Comparison of ENCODE assay signal across 17 cellular contexts in the genomic region with DNA sequence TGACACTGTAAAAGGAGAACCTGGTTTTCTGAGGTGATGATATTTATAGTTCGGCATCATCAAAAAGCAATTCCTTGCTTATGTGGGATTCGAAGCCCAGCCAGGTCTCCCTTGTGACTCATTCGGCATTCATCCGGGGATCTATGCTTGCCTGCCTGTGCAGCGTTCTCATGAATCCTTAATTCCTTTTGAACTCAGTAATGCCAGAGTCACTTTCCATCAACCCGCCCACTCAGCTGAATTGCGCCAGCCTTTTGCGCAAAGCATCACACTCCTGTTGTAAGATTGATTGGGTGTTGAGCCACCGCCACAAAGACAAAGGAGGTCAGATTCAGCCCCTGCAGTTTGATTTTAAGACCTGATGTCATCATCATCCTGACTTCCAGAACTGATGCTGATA.
DNase-seq lines count a peak whose midpoint lies in the region; ATAC-seq, FAIRE-seq and TF ChIP-seq lines count a peak whose summit lies in the region.
"Had no signal": no experiment of that assay in that cellular context is flagged by ENCODE, and none has a peak within 500 bp of the region (broad histone marks: within the 10 kb centered on the region; RNA-seq: fewer than 3 reads in every experiment).

No MANE protein-coding gene starts in this region.

- DNase-seq in astrocyte of the hippocampus (ENCODE audit: low read depth, low spot score) (peak; percentile 96), hepatocyte (ENCODE audit: low spot score) (peak; percentile 61), urothelium cell line (ENCODE audit: low spot score) (peak; percentile 89), left lung (no peak), Right ventricle myocardium inferior (ENCODE audit: missing footprints) (no peak), NCI-H345 (lab: John Stamatoyannopoulos, UW) (no peak)
- DNase-seq: activated CD8-positive, alpha-beta memory T cell treated with anti-CD3 and anti-CD28 coated beads, Interleukin-2, amount 50 U/mL, for 48 hours; adrenal gland; DMS79 treated with DMSO at 0.1 percent for 48 hours; effector memory CD8-positive, alpha-beta T cell; MM.1S; NCI-H446; sigmoid colon had no signal

- H3K9me3 ChIP-seq in HEK293 (ENCODE audit: control insufficient read depth, insufficient read depth, low read depth, low read length) (no peaks in the 10 kb centered on the region), hepatocyte (ENCODE audit: low read depth) (no peaks in the 10 kb centered on the region), left lung (no peaks in the 10 kb centered on the region)
- H3K9me3 ChIP-seq: adrenal gland, sigmoid colon, thoracic aorta had no signal

- H3K79me2 ChIP-seq in hepatocyte: no peaks in the 10 kb centered on the region

- CTCF ChIA-PET in HEK293 (lab: Yijun Ruan, JAX): no interaction called here

- WGBS in hepatocyte (ENCODE audit: low lambda C conversion rate, missing lambda C conversion rate): 87% methylated on average over 9 of the region's 9 CpGs

- no peaks in the 10 kb centered on the region for H4K20me1 ChIP-seq in hepatocyte (ENCODE audit: insufficient read depth, poor library complexity, severe bottlenecking)

- H3K27me3 ChIP-seq in hepatocyte: no peaks in the 10 kb centered on the region
- no peaks in the 10 kb centered on the region for H3K27me3 ChIP-seq in left lung
- H3K27me3 ChIP-seq: adrenal gland, sigmoid colon had no signal

- H3K4me2 ChIP-seq in hepatocyte: no peak overlapping the region

- intact Hi-C loops in left lung (cut with DNase I) (no loop called here), Right ventricle myocardium inferior (cut with DNase I) (no loop called here)

- no peaks in the 10 kb centered on the region for H3K36me3 ChIP-seq in HEK293 (ENCODE audit: control insufficient read depth in 2 of 2, insufficient read depth in 1 of 2, low read length in 2 of 2)
- no peaks in the 10 kb centered on the region for H3K36me3 ChIP-seq in hepatocyte (replicated peaks; ENCODE audit: insufficient read depth, low read depth)
- H3K36me3 ChIP-seq in left lung: no peaks in the 10 kb centered on the region
- H3K36me3 ChIP-seq: adrenal gland, sigmoid colon, thoracic aorta had no signal

- H3K4me3 ChIP-seq in HEK293 (ENCODE audit: low read depth, low read length): no peak overlapping the region
- no peak overlapping the region for H3K4me3 ChIP-seq in hepatocyte
- no peak overlapping the region for H3K4me3 ChIP-seq in left lung
- H3K4me3 ChIP-seq: adrenal gland, sigmoid colon, thoracic aorta had no signal

- H3K9me2 ChIP-seq in hepatocyte (replicated peaks; ENCODE audit: insufficient read depth): no peaks in the 10 kb centered on the region

- TF ChIP-seq CTCF in HEK293 (tag by site-specific recombination; IDR thresholded peaks at IDR 0.05): no peak
- TF ChIP-seq CTCF in hepatocyte (IDR thresholded peaks at IDR 0.05; ENCODE audit: poor library complexity): no peak
- no peak for TF ChIP-seq CTCF in left lung (IDR thresholded peaks at IDR 0.05)

- POLR2A ChIA-PET in HEK293 (lab: Yijun Ruan, JAX): no interaction called here

- H3K27ac ChIP-seq in HEK293 (ENCODE audit: extremely low read depth, low read depth, low read length): no peak overlapping the region
- H3K27ac ChIP-seq in hepatocyte: no peak overlapping the region
- no peak overlapping the region for H3K27ac ChIP-seq in left lung
- H3K27ac ChIP-seq: adrenal gland, sigmoid colon, thoracic aorta had no signal

- H2AFZ ChIP-seq in hepatocyte: no peak overlapping the region

- FAIRE-seq in urothelium cell line (lab: Jason Lieb, UNC): no peak
- FAIRE-seq: GM18507, TTC549 had no signal

- H3K4me1 ChIP-seq in HEK293 (ENCODE audit: control insufficient read depth, insufficient read depth, low read length) (no peaks in the 10 kb centered on the region), hepatocyte (ENCODE audit: insufficient read depth) (no peaks in the 10 kb centered on the region), left lung (no peaks in the 10 kb centered on the region)
- H3K4me1 ChIP-seq: adrenal gland, sigmoid colon had no signal

- no peak for ATAC-seq in left lung
- no peak for ATAC-seq in Right ventricle myocardium inferior
- ATAC-seq: effector memory CD8-positive, alpha-beta T cell had no signal

TF ChIP-seq in HEK293, 187 proteins besides CTCF, POLR2A, EP300 and RAD21:
- TF ChIP-seq ZNF274 (IDR thresholded peaks at IDR 0.05; ENCODE audit: low read length): no peak
- no peak for TF ChIP-seq ZNF274 (tag by site-specific recombination; IDR thresholded peaks at IDR 0.05; ENCODE audit: borderline replicate concordance)
- no peak for TF ChIP-seq ZNF513 (tag by site-specific recombination; IDR thresholded peaks at IDR 0.05)
- 0 out of 2 replicates have a peak, but pooled peaks have one; percentile 6 for TF ChIP-seq ZFHX2 (tag by site-specific recombination; conservative IDR thresholded peaks at IDR 0.05)
- TF ChIP-seq SETDB1 (IDR thresholded peaks at IDR 0.05; ENCODE audit: insufficient read length, low read length): no peak
TF ChIP-seq in HEK293: peak in this region for 1.

Comparison
In these comparisons a context has a peak if more than half of its experiments do, and no peak if none do; other contexts are left out.
1. DNase-seq: peak in astrocyte of the hippocampus (single experiment), hepatocyte (single experiment) and urothelium cell line (single experiment); none in left lung (0 of 2), Right ventricle myocardium inferior (single experiment) and NCI-H345 (single experiment).